ENCODE assay signal across 16 cellular contexts in the genomic region with DNA sequence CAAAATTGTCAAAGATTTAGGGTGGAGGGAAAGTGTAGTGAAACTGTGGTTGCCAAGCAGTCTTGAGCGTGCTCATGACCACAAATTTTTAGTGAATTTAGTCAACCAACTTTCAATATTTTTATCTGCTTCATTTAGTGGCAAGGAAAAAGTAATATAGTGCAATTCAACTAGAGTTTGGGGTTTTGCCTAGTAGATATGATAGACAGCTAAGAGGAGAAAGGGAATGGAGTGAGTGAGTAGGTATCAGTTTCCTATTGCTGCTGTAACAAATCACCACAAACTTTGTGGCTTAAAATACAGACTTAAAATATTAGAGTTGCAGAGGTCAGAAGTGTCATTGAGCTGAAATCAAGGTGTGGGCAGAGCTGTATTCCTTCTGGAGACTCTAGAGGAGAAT. TPM values are rescaled to one million over a fixed set of nuclear protein-coding genes. Genes with fewer than 3 reads are reported as not detected.
DNase-seq lines count a peak whose midpoint lies in the region; ATAC-seq, FAIRE-seq and TF ChIP-seq lines count a peak whose summit lies in the region.
"Had no signal": no experiment of that assay in that cellular context is flagged by ENCODE, and none has a peak within 500 bp of the region (broad histone marks: within the 10 kb centered on the region; RNA-seq: fewer than 3 reads in every experiment).

No MANE protein-coding gene starts in this region.

- no peaks in the 10 kb centered on the region for H3K9me3 ChIP-seq in HepG2 (ENCODE audit: low read length)
- H3K9me3 ChIP-seq in right lobe of liver = no peaks in the 10 kb centered on the region

- no peaks in the 10 kb centered on the region for H3K36me3 Mint-ChIP-seq in activated CD8-positive, alpha-beta T cell treated with anti-CD3 and anti-CD28 coated beads for 36 hours (ENCODE audit: low read depth)
- no peaks in the 10 kb centered on the region for H3K36me3 Mint-ChIP-seq in activated CD8-positive, alpha-beta T cell treated with anti-CD3 and anti-CD28 coated beads, Interleukin-2, amount 10 ng/mL, durations not matched to agents 7 days and 5 days (ENCODE audit: low read depth)
- H3K36me3 Mint-ChIP-seq in stimulated activated memory B cell treated with anti-CD40 and anti-IgM and Interleukin-4, amounts not matched to agents 10 μg/mL and 1 μg/mL and 100 μg/mL, for 72 hours = no peaks in the 10 kb centered on the region
- H3K36me3 Mint-ChIP-seq: CD4-positive, CD25-positive, alpha-beta regulatory T cell had no signal

- no peak overlapping the region for H3K27ac Mint-ChIP-seq in activated CD8-positive, alpha-beta T cell treated with anti-CD3 and anti-CD28 coated beads for 36 hours
- no peak overlapping the region for H3K27ac Mint-ChIP-seq in activated CD8-positive, alpha-beta T cell treated with anti-CD3 and anti-CD28 coated beads, Interleukin-2, amount 10 ng/mL, durations not matched to agents 7 days and 5 days
- H3K27ac Mint-ChIP-seq in stimulated activated memory B cell treated with anti-CD40 and anti-IgM and Interleukin-4, amounts not matched to agents 10 μg/mL and 1 μg/mL and 100 μg/mL, for 72 hours = no peak overlapping the region
- H3K27ac Mint-ChIP-seq: CD4-positive, CD25-positive, alpha-beta regulatory T cell had no signal

- no peak overlapping the region for H3K4me3 ChIP-seq in HepG2 (replicated peaks in 1 of 3; ENCODE audit: insufficient read depth in 1 of 3, low read depth in 2 of 3, low read length in 3 of 3)
- no peak overlapping the region for H3K4me3 ChIP-seq in right lobe of liver
- H3K4me3 ChIP-seq: BLaER1 treated with 17β-estradiol and CSF1 and Interleukin-3, amounts not matched to agents 10 nM and 100 nM; GM23248 had no signal

- in situ Hi-C loops in HepG2 (cut with HindIII; ENCODE audit: extremely low pct_ligation_motif_present, low pct_unique_long_range_greater_than_20kb) = loop anchor here (10.0 kb wide), 1 partner anchor 224 kb away; no protein-coding TSS in a partner anchor

- no peak overlapping the region for H3K4me2 ChIP-seq in HepG2 (ENCODE audit: low read depth, low read length)

- no peak for TF ChIP-seq CTCF in activated CD8-positive, alpha-beta T cell treated with anti-CD3 and anti-CD28 coated beads for 36 hours (IDR thresholded peaks at IDR 0.05)
- TF ChIP-seq CTCF in HepG2 (CRISPR knock-in tag; IDR thresholded peaks at IDR 0.05) = no peak
- TF ChIP-seq CTCF in right lobe of liver (IDR thresholded peaks at IDR 0.05) = no peak

- no peak for DNase-seq in activated CD8-positive, alpha-beta T cell treated with anti-CD3 and anti-CD28 coated beads for 36 hours
- no peak for DNase-seq in activated CD8-positive, alpha-beta T cell treated with anti-CD3 and anti-CD28 coated beads, Interleukin-2, amount 10 ng/mL, durations not matched to agents 7 days and 5 days
- DNase-seq in HepG2 (ENCODE audit: low spot score) = no peak
- no peak for DNase-seq in right lobe of liver
- DNase-seq in SK-N-DZ (ENCODE audit: low spot score) = no peak
- DNase-seq: 8988T; ACHN; CD4-positive, CD25-positive, alpha-beta regulatory T cell; DMS53; GF-D8; GM23248 had no signal

- H3K4me1 ChIP-seq in HepG2 (ENCODE audit: insufficient read depth, low read length) = no peaks in the 10 kb centered on the region
- H3K4me1 ChIP-seq in right lobe of liver = no peaks in the 10 kb centered on the region

- H3K36me3 ChIP-seq in HepG2 (replicated peaks in 1 of 2; ENCODE audit: control insufficient read depth in 1 of 2, insufficient read depth in 2 of 2, low read length in 2 of 2) (no peaks in the 10 kb centered on the region), right lobe of liver (no peaks in the 10 kb centered on the region)
- H3K36me3 ChIP-seq: BLaER1 treated with 17β-estradiol and CSF1 and Interleukin-3, amounts not matched to agents 10 nM and 100 nM had no signal

- no peak overlapping the region for H3K27ac ChIP-seq in HepG2 (ENCODE audit: extremely low read length, insufficient read depth, low read length)
- no peak overlapping the region for H3K27ac ChIP-seq in right lobe of liver
- H3K27ac ChIP-seq: BLaER1 treated with 17β-estradiol and CSF1 and Interleukin-3, amounts not matched to agents 10 nM and 100 nM; GM23248 had no signal

- no TSS peak for BruUV-seq in HepG2 (replicated peaks; lab: Mats Ljungman, UMichigan)

- intact Hi-C loops in activated CD8-positive, alpha-beta T cell treated with anti-CD3 and anti-CD28 coated beads for 36 hours (cut with micrococcal nuclease) = loop anchor here (5.0 kb wide), 2 partner anchors 62 to 222 kb away; no protein-coding TSS in a partner anchor
- intact Hi-C loops in HepG2 (cut with micrococcal nuclease; ENCODE audit: unreplicated experiment) = no loop called here
- intact Hi-C loops in right lobe of liver (cut with DNase I) = no loop called here

- H3K27me3 ChIP-seq in HepG2 (ENCODE audit: control insufficient read depth in 1 of 2, insufficient read depth in 2 of 2, low read length in 2 of 2) = no peaks in the 10 kb centered on the region
- H3K27me3 ChIP-seq in right lobe of liver = no peaks in the 10 kb centered on the region

- no peak overlapping the region for H3K4me3 Mint-ChIP-seq in activated CD8-positive, alpha-beta T cell treated with anti-CD3 and anti-CD28 coated beads for 36 hours
- H3K4me3 Mint-ChIP-seq in activated CD8-positive, alpha-beta T cell treated with anti-CD3 and anti-CD28 coated beads, Interleukin-2, amount 10 ng/mL, durations not matched to agents 7 days and 5 days = no peak overlapping the region
- no peak overlapping the region for H3K4me3 Mint-ChIP-seq in stimulated activated memory B cell treated with anti-CD40 and anti-IgM and Interleukin-4, amounts not matched to agents 10 μg/mL and 1 μg/mL and 100 μg/mL, for 72 hours
- H3K4me3 Mint-ChIP-seq: CD4-positive, CD25-positive, alpha-beta regulatory T cell had no signal

- no peak overlapping the region for H3K9ac ChIP-seq in HepG2 (ENCODE audit: insufficient read depth, low read depth, low read length)
- H3K9ac ChIP-seq: BLaER1 treated with 17β-estradiol and CSF1 and Interleukin-3, amounts not matched to agents 10 nM and 100 nM; GM23248 had no signal

- peak; percentile 27 for ATAC-seq in activated CD8-positive, alpha-beta T cell treated with anti-CD3 and anti-CD28 coated beads for 36 hours
- no peak for ATAC-seq in activated CD8-positive, alpha-beta T cell treated with anti-CD3 and anti-CD28 coated beads, Interleukin-2, amount 10 ng/mL, durations not matched to agents 7 days and 5 days
- ATAC-seq in HepG2 = no peak
- no peak for ATAC-seq in right lobe of liver
- ATAC-seq in stimulated activated memory B cell treated with anti-CD40 and anti-IgM and Interleukin-4, amounts not matched to agents 10 μg/mL and 1 μg/mL and 100 μg/mL, for 72 hours = peak; percentile 22
- ATAC-seq in GM19351 (IDR thresholded peaks at IDR 0.05; ENCODE audit: unreplicated experiment) = no peak
- ATAC-seq: HCT116 had no signal

- TF ChIP-seq POLR2A in HepG2 (IDR thresholded peaks at IDR 0.05; ENCODE audit: insufficient read depth in 1 of 2, low read depth in 2 of 2, low read length in 2 of 2) (no peak), right lobe of liver (IDR thresholded peaks at IDR 0.05) (no peak)

- no peak for FAIRE-seq in HepG2 (lab: Jason Lieb, UNC)
- FAIRE-seq: H54 had no signal

- POLR2A ChIA-PET in activated CD8-positive, alpha-beta T cell treated with anti-CD3 and anti-CD28 coated beads for 36 hours (lab: Charles Lee) = no interaction called here
- POLR2A ChIA-PET in activated CD8-positive, alpha-beta T cell treated with anti-CD3 and anti-CD28 coated beads, Interleukin-2, amount 10 ng/mL, durations not matched to agents 7 days and 5 days (lab: Charles Lee) = no interaction called here
- POLR2A ChIA-PET in HepG2 (lab: Yijun Ruan, JAX) = no interaction called here

- TF ChIP-seq EP300 in HepG2 (IDR thresholded peaks at IDR 0.05; ENCODE audit: low read depth in 2 of 2, low read length in 2 of 2) (no peak), HepG2 (CRISPR knock-in tag; IDR thresholded peaks at IDR 0.05; ENCODE audit: borderline replicate concordance) (no peak)

- no peaks in the 10 kb centered on the region for H3K27me3 Mint-ChIP-seq in activated CD8-positive, alpha-beta T cell treated with anti-CD3 and anti-CD28 coated beads for 36 hours
- H3K27me3 Mint-ChIP-seq in activated CD8-positive, alpha-beta T cell treated with anti-CD3 and anti-CD28 coated beads, Interleukin-2, amount 10 ng/mL, durations not matched to agents 7 days and 5 days (ENCODE audit: low read depth) = no peaks in the 10 kb centered on the region
- H3K27me3 Mint-ChIP-seq in stimulated activated memory B cell treated with anti-CD40 and anti-IgM and Interleukin-4, amounts not matched to agents 10 μg/mL and 1 μg/mL and 100 μg/mL, for 72 hours = no peaks in the 10 kb centered on the region
- H3K27me3 Mint-ChIP-seq: CD4-positive, CD25-positive, alpha-beta regulatory T cell had no signal

- TF ChIP-seq RAD21 in HepG2 (CRISPR knock-in tag; IDR thresholded peaks at IDR 0.05) = no peak

- WGBS in HepG2 (ENCODE audit: low lambda C conversion rate) = 0% methylated on average over 1 of the region's 1 CpG
- WGBS in right lobe of liver (ENCODE audit: insufficient coverage, low coverage, low lambda C conversion rate, missing lambda C conversion rate) = 64% methylated on average over 1 of the region's 1 CpG

- no peaks in the 10 kb centered on the region for H3K4me1 Mint-ChIP-seq in activated CD8-positive, alpha-beta T cell treated with anti-CD3 and anti-CD28 coated beads for 36 hours (ENCODE audit: low read depth)
- H3K4me1 Mint-ChIP-seq in activated CD8-positive, alpha-beta T cell treated with anti-CD3 and anti-CD28 coated beads, Interleukin-2, amount 10 ng/mL, durations not matched to agents 7 days and 5 days (ENCODE audit: low read depth) = no peaks in the 10 kb centered on the region
- H3K4me1 Mint-ChIP-seq in stimulated activated memory B cell treated with anti-CD40 and anti-IgM and Interleukin-4, amounts not matched to agents 10 μg/mL and 1 μg/mL and 100 μg/mL, for 72 hours = no peaks in the 10 kb centered on the region
- H3K4me1 Mint-ChIP-seq: CD4-positive, CD25-positive, alpha-beta regulatory T cell had no signal

- H3K9me3 Mint-ChIP-seq in activated CD8-positive, alpha-beta T cell treated with anti-CD3 and anti-CD28 coated beads for 36 hours = no peaks in the 10 kb centered on the region
- no peaks in the 10 kb centered on the region for H3K9me3 Mint-ChIP-seq in activated CD8-positive, alpha-beta T cell treated with anti-CD3 and anti-CD28 coated beads, Interleukin-2, amount 10 ng/mL, durations not matched to agents 7 days and 5 days (ENCODE audit: insufficient read depth)
- H3K9me3 Mint-ChIP-seq in stimulated activated memory B cell treated with anti-CD40 and anti-IgM and Interleukin-4, amounts not matched to agents 10 μg/mL and 1 μg/mL and 100 μg/mL, for 72 hours = no peaks in the 10 kb centered on the region
- H3K9me3 Mint-ChIP-seq: CD4-positive, CD25-positive, alpha-beta regulatory T cell had no signal

- H2AFZ ChIP-seq in HepG2 (ENCODE audit: low read length) = no peak overlapping the region
- H2AFZ ChIP-seq: GM23248 had no signal

- CTCF ChIA-PET in activated CD8-positive, alpha-beta T cell treated with anti-CD3 and anti-CD28 coated beads for 36 hours (lab: Charles Lee) = interaction anchor here (2.1 kb wide), 1 partner anchor 54 kb away, joined by 6 read pairs; no protein-coding TSS in a partner anchor
- CTCF ChIA-PET in activated CD8-positive, alpha-beta T cell treated with anti-CD3 and anti-CD28 coated beads, Interleukin-2, amount 10 ng/mL, durations not matched to agents 7 days and 5 days (lab: Charles Lee) = no interaction called here
- CTCF ChIA-PET in HepG2 (lab: Yijun Ruan, JAX; ENCODE audit: low intra/inter-chr PET ratio, low total read pairs) = no interaction called here

- H3K79me2 ChIP-seq in HepG2 (ENCODE audit: insufficient read depth, low read length) = no peaks in the 10 kb centered on the region

- no peaks in the 10 kb centered on the region for H4K20me1 ChIP-seq in HepG2 (ENCODE audit: insufficient read depth, low read length)
- H4K20me1 ChIP-seq: BLaER1 treated with 17β-estradiol and CSF1 and Interleukin-3, amounts not matched to agents 10 nM and 100 nM had no signal

RNA-seq across cellular contexts. Expression of gene CT47C1, which starts 3.7 kb away (rescaled TPM):
- total RNA-seq in activated CD8-positive, alpha-beta T cell treated with anti-CD3 and anti-CD28 coated beads for 36 hours = not detected
- not detected for total RNA-seq in activated CD8-positive, alpha-beta T cell treated with anti-CD3 and anti-CD28 coated beads, Interleukin-2, amount 10 ng/mL, durations not matched to agents 7 days and 5 days
- not detected in 2 replicates for total RNA-seq in HepG2 (2016; rRNA removed; fragmentation: Illumina TruSeq; extraction: Trizol)
- not detected in 2 replicates for total RNA-seq in HepG2 (2016; cell fraction: cytosol; rRNA removed; fragmentation: Illumina TruSeq; extraction: Trizol; ENCODE audit: low read depth)
- not detected in 2 replicates for total RNA-seq in HepG2 (2016; cell fraction: insoluble cytoplasmic fraction; rRNA removed; fragmentation: Illumina TruSeq; extraction: Trizol)
- total RNA-seq in HepG2 (2016; cell fraction: membrane; rRNA removed; fragmentation: Illumina TruSeq; extraction: Trizol) = not detected in 2 replicates
- total RNA-seq in HepG2 (2016; cell fraction: nucleus; rRNA removed; fragmentation: Illumina TruSeq; extraction: Trizol) = not detected in 2 replicates
- not detected in 2 replicates for polyA plus RNA-seq in HepG2 (2011; rRNA removed)
- not detected in 2 replicates for polyA plus RNA-seq in HepG2 (2011; cell fraction: cytosol; rRNA removed)
- polyA plus RNA-seq in HepG2 (2011; cell fraction: nucleus; rRNA removed) = not detected in 2 replicates
- polyA plus RNA-seq in HepG2 (2012) = not detected in 2 replicates
- polyA plus RNA-seq in HepG2 (2016; cell fraction: cytosol; fragmentation: Illumina TruSeq; extraction: Trizol; ENCODE audit: low read depth) = not detected in 2 replicates
- polyA plus RNA-seq in HepG2 (2016; cell fraction: insoluble cytoplasmic fraction; fragmentation: Illumina TruSeq; extraction: Trizol; ENCODE audit: low read depth) = not detected in 2 replicates
- polyA plus RNA-seq in HepG2 (2016; cell fraction: membrane; fragmentation: Illumina TruSeq; extraction: Trizol; ENCODE audit: low read depth) = not detected in 2 replicates
- polyA plus RNA-seq in HepG2 (2016; cell fraction: nucleus; fragmentation: Illumina TruSeq; extraction: Trizol; ENCODE audit: insufficient read depth, low read depth) = not detected in 2 replicates
- polyA minus RNA-seq in HepG2 (2011; rRNA and poly(A)+ RNA removed; ENCODE audit: low replicate concordance) = not detected in 2 replicates
- polyA minus RNA-seq in HepG2 (2011; cell fraction: cytosol; rRNA and poly(A)+ RNA removed) = not detected in 2 replicates
- polyA minus RNA-seq in HepG2 (2011; cell fraction: nucleus; rRNA and poly(A)+ RNA removed) = not detected in 2 replicates
- total RNA-seq in right lobe of liver = not detected
- polyA plus RNA-seq in SK-N-DZ (2014; cell fraction: cytosol; rRNA removed) = not detected in 2 replicates
- not detected in 2 replicates for polyA plus RNA-seq in SK-N-DZ (2014; cell fraction: nucleus; rRNA removed)
- total RNA-seq: CD4-positive, CD25-positive, alpha-beta regulatory T cell; GM23248 had no signal
- polyA plus RNA-seq: CD4-positive, CD25-positive, alpha-beta regulatory T cell; GM23248 had no signal

RNA-seq across cellular contexts. Expression of gene KIAA1210, which starts 58.5 kb away (rescaled TPM):
- total RNA-seq in activated CD8-positive, alpha-beta T cell treated with anti-CD3 and anti-CD28 coated beads for 36 hours = not detected
- not detected for total RNA-seq in activated CD8-positive, alpha-beta T cell treated with anti-CD3 and anti-CD28 coated beads, Interleukin-2, amount 10 ng/mL, durations not matched to agents 7 days and 5 days
- total RNA-seq in HepG2 (2016; rRNA removed; fragmentation: Illumina TruSeq; extraction: Trizol) (not detected in 2 replicates), right lobe of liver (under 1 TPM in 1 of 6 experiments, not detected in 5; 0.02 TPM)
- not detected in 2 replicates for total RNA-seq in HepG2 (2016; cell fraction: cytosol; rRNA removed; fragmentation: Illumina TruSeq; extraction: Trizol; ENCODE audit: low read depth)
- not detected in 2 replicates for total RNA-seq in HepG2 (2016; cell fraction: insoluble cytoplasmic fraction; rRNA removed; fragmentation: Illumina TruSeq; extraction: Trizol)
- not detected in 2 replicates for total RNA-seq in HepG2 (2016; cell fraction: membrane; rRNA removed; fragmentation: Illumina TruSeq; extraction: Trizol)
- not detected in 2 replicates for total RNA-seq in HepG2 (2016; cell fraction: nucleus; rRNA removed; fragmentation: Illumina TruSeq; extraction: Trizol)
- not detected in 2 replicates for polyA plus RNA-seq in HepG2 (2011; rRNA removed)
- polyA plus RNA-seq in HepG2 (2011; cell fraction: cytosol; rRNA removed) = not detected in 2 replicates
- not detected in 2 replicates for polyA plus RNA-seq in HepG2 (2011; cell fraction: nucleus; rRNA removed)
- not detected in 2 replicates for polyA plus RNA-seq in HepG2 (2012)
- polyA plus RNA-seq in HepG2 (2016; cell fraction: cytosol; fragmentation: Illumina TruSeq; extraction: Trizol; ENCODE audit: low read depth) = not detected in 2 replicates
- not detected in 2 replicates for polyA plus RNA-seq in HepG2 (2016; cell fraction: insoluble cytoplasmic fraction; fragmentation: Illumina TruSeq; extraction: Trizol; ENCODE audit: low read depth)
- polyA plus RNA-seq in HepG2 (2016; cell fraction: membrane; fragmentation: Illumina TruSeq; extraction: Trizol; ENCODE audit: low read depth) = not detected in 2 replicates
- not detected in 2 replicates for polyA plus RNA-seq in HepG2 (2016; cell fraction: nucleus; fragmentation: Illumina TruSeq; extraction: Trizol; ENCODE audit: insufficient read depth, low read depth)
- polyA minus RNA-seq in HepG2 (2011; rRNA and poly(A)+ RNA removed; ENCODE audit: low replicate concordance) = 0.02 TPM in 1 of 2 replicates, not detected in the other
- polyA minus RNA-seq in HepG2 (2011; cell fraction: cytosol; rRNA and poly(A)+ RNA removed) = not detected in 2 replicates
- polyA minus RNA-seq in HepG2 (2011; cell fraction: nucleus; rRNA and poly(A)+ RNA removed) = not detected in 2 replicates
- not detected in 2 replicates for polyA plus RNA-seq in SK-N-DZ (2014; cell fraction: cytosol; rRNA removed)
- polyA plus RNA-seq in SK-N-DZ (2014; cell fraction: nucleus; rRNA removed) = not detected in 2 replicates
- total RNA-seq: CD4-positive, CD25-positive, alpha-beta regulatory T cell; GM23248 had no signal
- polyA plus RNA-seq: CD4-positive, CD25-positive, alpha-beta regulatory T cell; GM23248 had no signal

Comparison
In these comparisons a context has a peak if more than half of its experiments do, and no peak if none do; other contexts are left out.
1. ATAC-seq: peak in activated CD8-positive, alpha-beta T cell treated with anti-CD3 and anti-CD28 coated beads for 36 hours (single experiment) and stimulated activated memory B cell treated with anti-CD40 and anti-IgM and Interleukin-4, amounts not matched to agents 10 μg/mL and 1 μg/mL and 100 μg/mL, for 72 hours (single experiment); none in activated CD8-positive, alpha-beta T cell treated with anti-CD3 and anti-CD28 coated beads, Interleukin-2, amount 10 ng/mL, durations not matched to agents 7 days and 5 days (single experiment), HepG2 (single experiment), right lobe of liver (0 of 4) and GM19351 (single experiment).